1 cellular context compared by ENCODE assay signal in genomic region chr17:2233441-2233947, GRCh38.
TF ChIP-seq lines count a peak whose summit lies in the region.

No MANE protein-coding gene starts in this region.

TF ChIP-seq in endothelial cell of umbilical vein, 7 proteins besides CTCF, POLR2A, EP300 and RAD21 (continued from another document):
- TF ChIP-seq MYC (IDR thresholded peaks at IDR 0.05; ENCODE audit: low read depth, low read length): no peak
- TF ChIP-seq EZH2 (IDR thresholded peaks at IDR 0.05; ENCODE audit: borderline replicate concordance, low read depth, low read length, severe bottlenecking): no peak
- TF ChIP-seq, protein P1, sequence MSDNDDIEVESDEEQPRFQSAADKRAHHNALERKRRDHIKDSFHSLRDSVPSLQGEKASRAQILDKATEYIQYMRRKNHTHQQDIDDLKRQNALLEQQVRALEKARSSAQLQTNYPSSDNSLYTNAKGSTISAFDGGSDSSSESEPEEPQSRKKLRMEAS (IDR thresholded peaks at IDR 0.05; ENCODE audit: insufficient read depth, insufficient read length): no peak
- no peak for TF ChIP-seq FOS (IDR thresholded peaks at IDR 0.05; ENCODE audit: borderline replicate concordance, insufficient read depth, low read length)
- no peak for TF ChIP-seq JUN (IDR thresholded peaks at IDR 0.05; ENCODE audit: borderline replicate concordance, insufficient read depth, insufficient read length, low read depth)
